ENCODE assay signal across 15 cellular contexts in the genomic region with DNA sequence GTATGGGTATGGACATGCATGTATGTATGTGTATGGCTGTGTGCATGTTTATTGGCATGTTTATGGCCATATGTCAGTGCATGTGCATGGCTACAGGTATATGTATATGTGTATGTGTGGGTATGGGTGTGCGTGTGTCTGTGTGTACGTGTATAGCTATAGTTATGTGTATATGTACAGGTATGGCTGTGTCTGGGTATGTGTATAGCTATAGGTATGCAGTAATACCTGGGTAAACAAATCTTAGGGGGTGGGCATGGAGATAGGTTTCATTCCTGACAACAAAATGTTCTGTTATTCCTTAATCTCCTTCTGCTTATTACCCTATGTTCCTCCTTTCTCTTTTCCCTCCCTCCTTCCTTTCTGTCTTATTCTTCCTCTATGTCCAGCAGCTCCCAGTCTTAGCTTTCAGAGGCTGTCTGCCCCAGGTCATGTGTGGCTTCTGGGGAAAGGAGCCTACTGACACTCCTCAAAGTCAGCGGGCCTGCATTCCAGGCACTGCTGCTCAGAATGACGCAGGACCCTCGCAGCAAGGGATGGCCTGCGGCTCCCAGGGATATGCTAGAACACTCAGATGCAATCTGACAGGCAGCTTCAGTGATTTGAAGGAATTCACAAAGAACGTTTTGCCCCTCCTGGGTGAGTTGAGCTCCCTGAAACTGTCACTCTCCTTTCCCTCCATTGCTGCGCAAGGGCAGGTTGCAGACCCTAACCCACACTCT.
A peak's percentile ranks its signal among the peaks of the same experiment; 100 is the strongest.
DNase-seq lines count a peak whose midpoint lies in the region; ATAC-seq, FAIRE-seq and TF ChIP-seq lines count a peak whose summit lies in the region.
"Had no signal": no experiment of that assay in that cellular context is flagged by ENCODE, and none has a peak within 500 bp of the region (broad histone marks: within the 10 kb centered on the region; RNA-seq: fewer than 3 reads in every experiment).

No MANE protein-coding gene starts in this region.

- no peaks in the 10 kb centered on the region for H3K36me3 Mint-ChIP-seq in chondrocyte (ENCODE audit: low read depth)

- H3K79me2 ChIP-seq in SK-N-SH (ENCODE audit: insufficient read depth) (no peaks in the 10 kb centered on the region), Karpas-422 (ENCODE audit: low read length) (no peaks in the 10 kb centered on the region)
- H3K79me2 ChIP-seq: parathyroid adenoma had no signal

- FAIRE-seq in urothelium cell line (lab: Jason Lieb, UNC), result peak; percentile 96

- H3K27me3 ChIP-seq in SK-N-SH (ENCODE audit: insufficient read depth) (no peaks in the 10 kb centered on the region), Karpas-422 (ENCODE audit: low read length) (no peaks in the 10 kb centered on the region)

- H2AFZ ChIP-seq in SK-N-SH (ENCODE audit: low read depth) (no peak overlapping the region), Karpas-422 (ENCODE audit: low read length) (no peak overlapping the region)
- H2AFZ ChIP-seq: parathyroid adenoma had no signal

- H3K4me3 ChIP-seq in SK-N-SH (ENCODE audit: low read depth in 2 of 2, low read length in 1 of 2), result no peak overlapping the region
- no peak overlapping the region for H3K4me3 ChIP-seq in Karpas-422 (ENCODE audit: low read length)
- H3K4me3 ChIP-seq: thoracic aorta had no signal

- 84% methylated on average over 8 of the region's 8 CpGs for WGBS in SK-N-SH (ENCODE audit: low lambda C conversion rate)

- CTCF ChIA-PET in SK-N-SH (lab: Yijun Ruan, JAX), result interaction anchor here (1.5 to 2.5 kb wide), 2 partner anchors 10 to 29 kb away, joined by 3 to 6 read pairs; no protein-coding TSS in a partner anchor

- no peak overlapping the region for H3K4me3 Mint-ChIP-seq in chondrocyte (ENCODE audit: unreplicated experiment)
- H3K4me3 Mint-ChIP-seq: activated naive CD4-positive, alpha-beta T cell treated with anti-CD3 and anti-CD28 coated beads for 36 hours had no signal

- H3K36me3 ChIP-seq in SK-N-SH (replicated peaks in 1 of 2; ENCODE audit: control insufficient read depth in 1 of 2, insufficient read depth in 2 of 2, low read length in 1 of 2) (no peaks in the 10 kb centered on the region), Karpas-422 (ENCODE audit: insufficient read depth, low read length) (no peaks in the 10 kb centered on the region)
- H3K36me3 ChIP-seq: thoracic aorta had no signal

- ATAC-seq in SK-N-SH treated with all-trans-retinoic acid at 6 μM for 48 hours, result peak; percentile 8; the same call in 2 of the 3 replicates

- peaks cover 54% of the 10 kb centered on the region for H3K4me1 Mint-ChIP-seq in chondrocyte (ENCODE audit: low read depth)

- H3K27me3 Mint-ChIP-seq in chondrocyte (ENCODE audit: low read depth), result no peaks in the 10 kb centered on the region

- peak overlapping the region; percentile 83 for H3K27ac Mint-ChIP-seq in chondrocyte (ENCODE audit: unreplicated experiment)
- H3K27ac Mint-ChIP-seq: activated naive CD4-positive, alpha-beta T cell treated with anti-CD3 and anti-CD28 coated beads for 36 hours had no signal

- H3K9ac ChIP-seq in SK-N-SH (no peak overlapping the region), Karpas-422 (ENCODE audit: low read length) (no peak overlapping the region)
- H3K9ac ChIP-seq: parathyroid adenoma had no signal

- no peak overlapping the region for H3K4me2 ChIP-seq in SK-N-SH
- H3K4me2 ChIP-seq in Karpas-422 (ENCODE audit: low read depth, low read length, poor library complexity, severe bottlenecking), result no peak overlapping the region

- H3K4me1 ChIP-seq in SK-N-SH (ENCODE audit: control insufficient read depth in 1 of 2, insufficient read depth in 2 of 2, low read depth in 1 of 2, low read length in 1 of 2), result peaks cover 0 to 15% of the 10 kb centered on the region in 2 experiments; a peak in 3 of 4 replicates
- H3K4me1 ChIP-seq in Karpas-422 (ENCODE audit: low read length), result peaks cover 2% of the 10 kb centered on the region
- H3K4me1 ChIP-seq: parathyroid adenoma had no signal

- H3K9me2 ChIP-seq in SK-N-SH (no peaks in the 10 kb centered on the region), Karpas-422 (replicated peaks; ENCODE audit: insufficient read depth, low read length) (no peaks in the 10 kb centered on the region)

- POLR2A ChIA-PET in SK-N-SH (lab: Yijun Ruan, JAX), result no interaction called here

- H4K20me1 ChIP-seq in SK-N-SH (ENCODE audit: insufficient read depth) (no peaks in the 10 kb centered on the region), Karpas-422 (ENCODE audit: insufficient read depth, low read depth, low read length) (no peaks in the 10 kb centered on the region)

- TF ChIP-seq EP300 in SK-N-SH (IDR thresholded peaks at IDR 0.05; ENCODE audit: borderline replicate concordance in 1 of 2, low read depth in 1 of 2, low read length in 1 of 2), result no peak

- TF ChIP-seq CTCF in SK-N-SH (IDR thresholded peaks at IDR 0.05) (no peak), chondrocyte (IDR thresholded peaks at IDR 0.05) (no peak), GM10266 (IDR thresholded peaks at IDR 0.05; ENCODE audit: control insufficient read depth, insufficient read depth, low read depth, missing control alignments) (no peak)

- peaks cover 4% of the 10 kb centered on the region for H3K9me3 Mint-ChIP-seq in chondrocyte (ENCODE audit: low read depth)
- H3K9me3 Mint-ChIP-seq: activated naive CD4-positive, alpha-beta T cell treated with anti-CD3 and anti-CD28 coated beads for 36 hours had no signal

- H3K27ac ChIP-seq in SK-N-SH (ENCODE audit: low read depth in 2 of 2, low read length in 1 of 2) (no peak overlapping the region), Karpas-422 (ENCODE audit: low read length) (no peak overlapping the region)
- H3K27ac ChIP-seq: 22Rv1, parathyroid adenoma, thoracic aorta had no signal

- no peak for TF ChIP-seq RAD21 in SK-N-SH (IDR thresholded peaks at IDR 0.05; ENCODE audit: low read length)

- H3F3A ChIP-seq in SK-N-SH (replicated peaks; ENCODE audit: insufficient read depth), result peaks cover 13% of the 10 kb centered on the region

- DNase-seq in SK-N-SH (no peak), chondrocyte (ENCODE audit: low spot score) (no peak), islet precursor cell (peak; percentile 96), urothelium cell line (ENCODE audit: low spot score) (peak; percentile 27), Karpas-422 (no peak), NCI-H2171 (lab: John Stamatoyannopoulos, UW) (no peak), GM10266 (ENCODE audit: extremely low spot score) (no peak)
- DNase-seq: activated naive CD4-positive, alpha-beta T cell treated with anti-CD3 and anti-CD28 coated beads for 36 hours; NCI-H1930; NCI-H524 treated with DMSO at 0.1 percent for 48 hours; T-helper 1 cell had no signal

- H3K9me3 ChIP-seq in SK-N-SH (no peaks in the 10 kb centered on the region), Karpas-422 (ENCODE audit: low read length) (no peaks in the 10 kb centered on the region)
- H3K9me3 ChIP-seq: thoracic aorta had no signal

TF ChIP-seq in SK-N-SH treated with all-trans-retinoic acid at 6 μM for 48 hours, 23 proteins besides CTCF, POLR2A, EP300 and RAD21 (continues in another document):
- no peak for TF ChIP-seq OSR1 (CRISPR knock-in tag; IDR thresholded peaks at IDR 0.05)
- no peak for TF ChIP-seq ZC3H10 (CRISPR knock-in tag; IDR thresholded peaks at IDR 0.05)
- TF ChIP-seq PPARA (CRISPR knock-in tag; IDR thresholded peaks at IDR 0.05; ENCODE audit: borderline replicate concordance), result no peak
- TF ChIP-seq, protein P1, sequence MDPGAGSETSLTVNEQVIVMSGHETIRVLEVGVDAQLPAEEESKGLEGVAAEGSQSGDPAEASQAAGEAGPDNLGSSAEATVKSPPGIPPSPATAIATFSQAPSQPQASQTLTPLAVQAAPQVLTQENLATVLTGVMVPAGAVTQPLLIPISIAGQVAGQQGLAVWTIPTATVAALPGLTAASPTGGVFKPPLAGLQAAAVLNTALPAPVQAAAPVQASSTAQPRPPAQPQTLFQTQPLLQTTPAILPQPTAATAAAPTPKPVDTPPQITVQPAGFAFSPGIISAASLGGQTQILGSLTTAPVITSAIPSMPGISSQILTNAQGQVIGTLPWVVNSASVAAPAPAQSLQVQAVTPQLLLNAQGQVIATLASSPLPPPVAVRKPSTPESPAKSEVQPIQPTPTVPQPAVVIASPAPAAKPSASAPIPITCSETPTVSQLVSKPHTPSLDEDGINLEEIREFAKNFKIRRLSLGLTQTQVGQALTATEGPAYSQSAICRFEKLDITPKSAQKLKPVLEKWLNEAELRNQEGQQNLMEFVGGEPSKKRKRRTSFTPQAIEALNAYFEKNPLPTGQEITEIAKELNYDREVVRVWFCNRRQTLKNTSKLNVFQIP (CRISPR knock-in tag; IDR thresholded peaks at IDR 0.05; ENCODE audit: borderline replicate concordance, low read depth), result no peak
- no peak for TF ChIP-seq ZNF565 (CRISPR knock-in tag; conservative IDR thresholded peaks at IDR 0.05; ENCODE audit: low read depth)
- no peak for TF ChIP-seq ZNF8 (CRISPR knock-in tag; IDR thresholded peaks at IDR 0.05)

TF ChIP-seq in SK-N-SH, 30 proteins besides CTCF, POLR2A, EP300 and RAD21 (continues in another document):
- TF ChIP-seq USF2 (IDR thresholded peaks at IDR 0.05; ENCODE audit: borderline replicate concordance, low read depth, low read length) (no peak), ZBTB33 (IDR thresholded peaks at IDR 0.05; ENCODE audit: borderline replicate concordance, low read depth) (no peak), YY1 (IDR thresholded peaks at IDR 0.05; ENCODE audit: low read depth) (no peak), MXI1 (IDR thresholded peaks at IDR 0.05; ENCODE audit: low read depth, low read length) (no peak), EZH2phosphoT487 (IDR thresholded peaks at IDR 0.05; ENCODE audit: borderline replicate concordance, low read depth) (no peak), RFX5 (IDR thresholded peaks at IDR 0.05; ENCODE audit: low read length) (no peak)

Comparison
In these comparisons a context has a peak if more than half of its experiments do, and no peak if none do; other contexts are left out.
1. DNase-seq: peak in islet precursor cell (single experiment) and urothelium cell line (single experiment); none in SK-N-SH (single experiment), chondrocyte (single experiment), Karpas-422 (single experiment), NCI-H2171 (single experiment) and GM10266 (single experiment).